In genomic region chr14:20386276-20386855, GRCh38 we compare ENCODE assay signal across 19 cellular contexts. TPM values are rescaled to one million over a fixed set of nuclear protein-coding genes. Genes with fewer than 3 reads are reported as not detected.
DNase-seq lines count a peak whose midpoint lies in the region; ATAC-seq lines count a peak whose summit lies in the region.
"Had no signal": no experiment of that assay in that cellular context is flagged by ENCODE, and none has a peak within 500 bp of the region (broad histone marks: within the 10 kb centered on the region; RNA-seq: fewer than 3 reads in every experiment).

No MANE protein-coding gene starts in this region.

- H2BK5ac ChIP-seq in neuronal stem cell (ENCODE audit: low read length) = peak overlapping the region; percentile 30

- H4K8ac ChIP-seq in neuronal stem cell (ENCODE audit: low read depth, low read length) = no peak overlapping the region

- no peak overlapping the region for H3K4ac ChIP-seq in neuronal stem cell (ENCODE audit: low read length)

- H2BK15ac ChIP-seq in neuronal stem cell (ENCODE audit: low read length) = no peak overlapping the region

- peaks cover 36 to 87% of the 10 kb centered on the region in 2 donors for H3K36me3 ChIP-seq in neuronal stem cell (replicated peaks in 1 of 2; ENCODE audit: control insufficient read depth in 2 of 2, insufficient read depth in 2 of 2, low read length in 2 of 2)
- H3K36me3 ChIP-seq: BE2C had no signal

- DNase-seq in Ammon's horn (ENCODE audit: low spot score) (peak; percentile 25), NCI-H2171 (lab: John Stamatoyannopoulos, UW) (peak; percentile 82), cerebellar cortex (ENCODE audit: low spot score) (peak; percentile 91), neuronal stem cell (ENCODE audit: low spot score) (no peak), COLO829 (ENCODE audit: low spot score) (no peak), OCI-M1 (lab: John Stamatoyannopoulos, UW) (no peak), HT-29 (ENCODE audit: low spot score) (no peak)
- DNase-seq: BE2C; CD4-positive, alpha-beta memory T cell; COR-L47; DMS153; DND-41; GF-D8; GOT3; HCEC 1CT; HFFc6; IMR-90 had no signal

- H3K23ac ChIP-seq in neuronal stem cell (ENCODE audit: low read depth, low read length, poor library complexity) = no peak overlapping the region

- H2BK12ac ChIP-seq in neuronal stem cell (ENCODE audit: low read length) = no peak overlapping the region

- no peak overlapping the region for H2AK5ac ChIP-seq in neuronal stem cell (ENCODE audit: low read depth, low read length)

- ATAC-seq in HG02588 (IDR thresholded peaks at IDR 0.05; ENCODE audit: unreplicated experiment) = no peak

- no peak overlapping the region for H3K18ac ChIP-seq in neuronal stem cell (ENCODE audit: low read length)

- no peak overlapping the region for H4K91ac ChIP-seq in neuronal stem cell (ENCODE audit: low read depth, low read length, poor library complexity)

- H3K79me1 ChIP-seq in neuronal stem cell (ENCODE audit: low read depth, low read length) = peaks cover 2% of the 10 kb centered on the region

- H2BK120ac ChIP-seq in neuronal stem cell (ENCODE audit: low read depth, low read length) = no peak overlapping the region

- no peaks in the 10 kb centered on the region for H3K9me3 ChIP-seq in neuronal stem cell (replicated peaks in 1 of 2; ENCODE audit: control insufficient read depth in 2 of 2, insufficient read depth in 1 of 2, low read depth in 1 of 2, low read length in 2 of 2)
- H3K9me3 ChIP-seq: BE2C had no signal

- no peaks in the 10 kb centered on the region for H3K27me3 ChIP-seq in neuronal stem cell (ENCODE audit: control insufficient read depth in 3 of 3, insufficient read depth in 3 of 3, low read depth in 1 of 3, low read length in 3 of 3)
- H3K27me3 ChIP-seq: BE2C had no signal

- no peaks in the 10 kb centered on the region for H3K4me1 ChIP-seq in neuronal stem cell (ENCODE audit: control insufficient read depth in 2 of 2, insufficient read depth in 1 of 2, low read depth in 1 of 2, low read length in 2 of 2)
- H3K4me1 ChIP-seq: BE2C had no signal

- H3K4me2 ChIP-seq in neuronal stem cell (ENCODE audit: insufficient read depth, low read length, poor library complexity, severe bottlenecking) = no peak overlapping the region

- no peak overlapping the region for H3K4me3 ChIP-seq in neuronal stem cell (ENCODE audit: low read length in 2 of 2)

- H3K27ac ChIP-seq in neuronal stem cell (replicated peaks; ENCODE audit: low read length) = no peak overlapping the region
- H3K27ac ChIP-seq: C4-2B had no signal

- H2AFZ ChIP-seq in neuronal stem cell (ENCODE audit: low read length) = no peak overlapping the region

- H3K14ac ChIP-seq in neuronal stem cell (ENCODE audit: low read length) = no peak overlapping the region

- H3K9ac ChIP-seq in neuronal stem cell (ENCODE audit: low read depth, low read length, poor library complexity) = no peak overlapping the region

- WGBS in neuronal stem cell (ENCODE audit: extremely low coverage in 2 of 2, insufficient read length in 2 of 2, insufficient replicate concordance in 1 of 2), 2 donors = no CpG with 5 or more reads among the region's 17 CpGs

RNA-seq across cellular contexts. Expression of gene TEP1, which starts 26.9 kb away (rescaled TPM):
- 4.0 TPM for polyA plus RNA-seq in neuronal stem cell (2013, experiment 1 of 2)
- 4.6 TPM for polyA plus RNA-seq in neuronal stem cell (2013, experiment 2 of 2)
- total RNA-seq in HT-29 (2014; rRNA removed; shearing (Covaris generic)) = 10.9 and 12.6 TPM in 2 replicates

RNA-seq across cellular contexts. Expression of gene PARP2, which starts 42.9 kb away (rescaled TPM):
- 38.8 TPM for polyA plus RNA-seq in neuronal stem cell (2013, experiment 1 of 2)
- 38.2 TPM for polyA plus RNA-seq in neuronal stem cell (2013, experiment 2 of 2)
- 13.7 and 14.3 TPM in 2 replicates for total RNA-seq in HT-29 (2014; rRNA removed; shearing (Covaris generic))

RNA-seq across cellular contexts. Expression of gene KLHL33, which starts 49.6 kb away (rescaled TPM):
- polyA plus RNA-seq in neuronal stem cell (2013, experiment 1 of 2) = 0.06 TPM
- polyA plus RNA-seq in neuronal stem cell (2013, experiment 2 of 2) = 0.11 TPM
- not detected in 2 replicates for total RNA-seq in HT-29 (2014; rRNA removed; shearing (Covaris generic))
- polyA plus RNA-seq: CD4-positive, alpha-beta memory T cell had no signal

RNA-seq across cellular contexts. Expression of gene CCNB1IP1, which starts 53.3 kb away (rescaled TPM):
- 197 TPM for polyA plus RNA-seq in neuronal stem cell (2013, experiment 1 of 2)
- 196 TPM for polyA plus RNA-seq in neuronal stem cell (2013, experiment 2 of 2)
- total RNA-seq in HT-29 (2014; rRNA removed; shearing (Covaris generic)) = 34.0 and 40.2 TPM in 2 replicates

Comparison
In these comparisons a context has a peak if more than half of its experiments do, and no peak if none do; other contexts are left out.
1. DNase-seq: peak in Ammon's horn (single experiment), NCI-H2171 (single experiment) and cerebellar cortex (single experiment); none in neuronal stem cell (single experiment), COLO829 (single experiment), OCI-M1 (single experiment) and HT-29 (single experiment).